In genomic region chr16:77971306-77972131, GRCh38 we compare ENCODE assay signal across 8 cellular contexts. TPM values are rescaled to one million over a fixed set of nuclear protein-coding genes. Genes with fewer than 3 reads are reported as not detected.
A peak's percentile ranks its signal among the peaks of the same experiment; 100 is the strongest.
DNase-seq lines count a peak whose midpoint lies in the region; ATAC-seq and TF ChIP-seq lines count a peak whose summit lies in the region.

No MANE protein-coding gene starts in this region.

- no peaks in the 10 kb centered on the region for H3K36me3 ChIP-seq in OCI-LY3 (replicated peaks; ENCODE audit: low read depth, low read length)

- no peaks in the 10 kb centered on the region for H3K9me3 Mint-ChIP-seq in activated T-cell treated with anti-CD3 and anti-CD28 coated beads, Interleukin-2, amount 50 U/mL, for 24 hours
- peaks cover 2% of the 10 kb centered on the region for H3K9me3 Mint-ChIP-seq in neural crest cell
- no peaks in the 10 kb centered on the region for H3K9me3 Mint-ChIP-seq in stimulated activated naive CD8-positive, alpha-beta T cell treated with anti-CD3 and anti-CD28 coated beads, Interleukin-15, amount 100 ng/mL, for 72 hours

- H3K36me3 Mint-ChIP-seq in activated T-cell treated with anti-CD3 and anti-CD28 coated beads, Interleukin-2, amount 50 U/mL, for 24 hours (ENCODE audit: low read depth): no peaks in the 10 kb centered on the region
- no peaks in the 10 kb centered on the region for H3K36me3 Mint-ChIP-seq in neural crest cell (ENCODE audit: low read depth)

- H3K79me2 ChIP-seq in OCI-LY3 (ENCODE audit: low read length): no peaks in the 10 kb centered on the region

- TF ChIP-seq CTCF in AG10803 (conservative IDR thresholded peaks at IDR 0.05; ENCODE audit: low read length): peak; percentile 77
- peak; percentile 91 for TF ChIP-seq CTCF in OCI-LY3 (IDR thresholded peaks at IDR 0.05; ENCODE audit: low read depth, low read length)
- peak; percentile 70 for TF ChIP-seq CTCF in fibroblast of the aortic adventitia (IDR thresholded peaks at IDR 0.05; ENCODE audit: insufficient read depth, low read length)
- peak; percentile 88 for TF ChIP-seq CTCF in neural crest cell (conservative IDR thresholded peaks at IDR 0.05)

- H3K4me3 Mint-ChIP-seq in activated T-cell treated with anti-CD3 and anti-CD28 coated beads, Interleukin-2, amount 50 U/mL, for 24 hours: no peak overlapping the region
- no peak overlapping the region for H3K4me3 Mint-ChIP-seq in neural crest cell
- H3K4me3 Mint-ChIP-seq in stimulated activated naive CD8-positive, alpha-beta T cell treated with anti-CD3 and anti-CD28 coated beads, Interleukin-15, amount 100 ng/mL, for 72 hours: no peak overlapping the region

- ATAC-seq in GM18867 (IDR thresholded peaks at IDR 0.05; ENCODE audit: unreplicated experiment): peak; percentile 84
- peak; percentile 74 for ATAC-seq in stimulated activated naive CD8-positive, alpha-beta T cell treated with anti-CD3 and anti-CD28 coated beads, Interleukin-15, amount 100 ng/mL, for 72 hours

- H3K27ac ChIP-seq in OCI-LY3 (ENCODE audit: low read length): no peak overlapping the region

- H3K27me3 ChIP-seq in OCI-LY3 (ENCODE audit: low read depth, low read length): peaks cover 16% of the 10 kb centered on the region

- peaks cover 4% of the 10 kb centered on the region; the same call in 1 of the 2 replicates for H3K4me1 ChIP-seq in OCI-LY3 (ENCODE audit: low read length)

- H2AFZ ChIP-seq in OCI-LY3 (ENCODE audit: low read depth, low read length): peak overlapping the region; percentile 39; the same call in 1 of the 2 replicates

- H4K20me1 ChIP-seq in OCI-LY3 (ENCODE audit: insufficient read depth, low read length): no peaks in the 10 kb centered on the region

- DNase-seq in AG10803 (ENCODE audit: low read depth) (peak; percentile 79), HK-2 (ENCODE audit: unreplicated experiment) (peak; percentile 72), fibroblast of the aortic adventitia (ENCODE audit: low read depth) (peak; percentile 87), neural crest cell (ENCODE audit: low read depth, low spot score) (peak; percentile 89)
- DNase-seq in activated T-cell treated with anti-CD3 and anti-CD28 coated beads, Interleukin-2, amount 50 U/mL, for 24 hours: peak; percentile 82
- DNase-seq in stimulated activated naive CD8-positive, alpha-beta T cell treated with anti-CD3 and anti-CD28 coated beads, Interleukin-15, amount 100 ng/mL, for 72 hours: peak; percentile 59 to 62

- no peaks in the 10 kb centered on the region for H3K9me3 ChIP-seq in OCI-LY3 (ENCODE audit: insufficient read depth, low read length)

- H3K27me3 Mint-ChIP-seq in activated T-cell treated with anti-CD3 and anti-CD28 coated beads, Interleukin-2, amount 50 U/mL, for 24 hours: peaks cover 19% of the 10 kb centered on the region
- peaks cover 5% of the 10 kb centered on the region for H3K27me3 Mint-ChIP-seq in neural crest cell (ENCODE audit: low read depth)
- peaks cover 7% of the 10 kb centered on the region for H3K27me3 Mint-ChIP-seq in stimulated activated naive CD8-positive, alpha-beta T cell treated with anti-CD3 and anti-CD28 coated beads, Interleukin-15, amount 100 ng/mL, for 72 hours

- H3K4me3 ChIP-seq in AG10803 (ENCODE audit: low read length) (no peak overlapping the region), OCI-LY3 (ENCODE audit: low read length) (peak overlapping the region; percentile 13; the same call in 1 of the 2 replicates), fibroblast of the aortic adventitia (ENCODE audit: low read depth, low read length) (no peak overlapping the region)

- peaks cover 2% of the 10 kb centered on the region for H3K4me1 Mint-ChIP-seq in activated T-cell treated with anti-CD3 and anti-CD28 coated beads, Interleukin-2, amount 50 U/mL, for 24 hours (ENCODE audit: low read depth)
- H3K4me1 Mint-ChIP-seq in neural crest cell: peaks cover 18% of the 10 kb centered on the region
- no peaks in the 10 kb centered on the region for H3K4me1 Mint-ChIP-seq in stimulated activated naive CD8-positive, alpha-beta T cell treated with anti-CD3 and anti-CD28 coated beads, Interleukin-15, amount 100 ng/mL, for 72 hours

- no peak overlapping the region for H3K9ac ChIP-seq in OCI-LY3 (ENCODE audit: low read length)

- peak overlapping the region; percentile 44 for H3K4me2 ChIP-seq in OCI-LY3 (ENCODE audit: low read length)

- H3K27ac Mint-ChIP-seq in activated T-cell treated with anti-CD3 and anti-CD28 coated beads, Interleukin-2, amount 50 U/mL, for 24 hours: no peak overlapping the region
- no peak overlapping the region for H3K27ac Mint-ChIP-seq in neural crest cell (ENCODE audit: unreplicated experiment)
- H3K27ac Mint-ChIP-seq in stimulated activated naive CD8-positive, alpha-beta T cell treated with anti-CD3 and anti-CD28 coated beads, Interleukin-15, amount 100 ng/mL, for 72 hours: no peak overlapping the region

RNA-seq across cellular contexts. Expression of gene CLEC3A, which starts 50.8 kb away (rescaled TPM):
- total RNA-seq in fibroblast of the aortic adventitia (ENCODE audit: low replicate concordance) (not detected in 2 replicates), neural crest cell (not detected in 2 replicates)
